7 cellular contexts compared by ENCODE assay signal in genomic region chr1:36156329-36157114, GRCh38. TPM values are rescaled to one million over a fixed set of nuclear protein-coding genes. Genes with fewer than 3 reads are reported as not detected.
DNase-seq lines count a peak whose midpoint lies in the region; ATAC-seq, FAIRE-seq and TF ChIP-seq lines count a peak whose summit lies in the region.

No MANE protein-coding gene starts in this region.

- FAIRE-seq in GM12891 (lab: Jason Lieb, UNC) = peak; percentile 69
- FAIRE-seq in RCC 7860 (lab: Jason Lieb, UNC) = no peak
- FAIRE-seq in frontal cortex (lab: Jason Lieb, UNC) = no peak

- H3K4me3 ChIP-seq in neural progenitor cell (peak overlapping the region; percentile 99), uterus (peak overlapping the region; percentile 63 to 99)

- peak overlapping the region; percentile 15 for H2AFZ ChIP-seq in neural progenitor cell (replicated peaks)

- peak overlapping the region; percentile 63 for H3K9ac ChIP-seq in neural progenitor cell

- H3K9me3 ChIP-seq in neural progenitor cell (ENCODE audit: low read depth) = no peaks in the 10 kb centered on the region
- H3K9me3 ChIP-seq in uterus = no peaks in the 10 kb centered on the region

- H3K27ac Mint-ChIP-seq in neural progenitor cell = peak overlapping the region; percentile 72

- H3K27me3 ChIP-seq in neural progenitor cell = peaks cover 15% of the 10 kb centered on the region
- no peaks in the 10 kb centered on the region for H3K27me3 ChIP-seq in uterus

- peaks cover 69% of the 10 kb centered on the region for H3F3A ChIP-seq in neural progenitor cell (ENCODE audit: low read depth)

- H3K4me1 ChIP-seq in neural progenitor cell (peaks cover 36% of the 10 kb centered on the region), uterus (peaks cover 5 to 45% of the 10 kb centered on the region in 2 donors)

- peaks cover 3% of the 10 kb centered on the region for H3K27me3 Mint-ChIP-seq in neural progenitor cell (ENCODE audit: insufficient read depth, low read depth)

- TF ChIP-seq POLR2A in GM12891 (IDR thresholded peaks at IDR 0.05; ENCODE audit: low read depth, low read length) = no peak
- TF ChIP-seq POLR2A in uterus (IDR thresholded peaks at IDR 0.05) = peak; percentile 10 to 13

- peak overlapping the region; percentile 95 for H3K27ac ChIP-seq in neural progenitor cell
- H3K27ac ChIP-seq in uterus = peak overlapping the region; percentile 100

- H3K4me3 Mint-ChIP-seq in neural progenitor cell = peak overlapping the region; percentile 94

- peak; percentile 10 for ATAC-seq in HG03439 (IDR thresholded peaks at IDR 0.05; ENCODE audit: unreplicated experiment)

- no peak for TF ChIP-seq CTCF in neural progenitor cell (IDR thresholded peaks at IDR 0.05)
- TF ChIP-seq CTCF in uterus (IDR thresholded peaks at IDR 0.05) = no peak

- peak overlapping the region; percentile 89 for H3K4me2 ChIP-seq in neural progenitor cell

- peak; percentile 64 for DNase-seq in GM12891 (ENCODE audit: insufficient read length, low spot score)
- DNase-seq in RCC 7860 (ENCODE audit: low spot score) = peak; percentile 26
- peak; percentile 58 for DNase-seq in activated gamma-delta T cell treated with Interleukin-2 at 50 U/mL for 16 hours
- DNase-seq in frontal cortex (ENCODE audit: low spot score in 2 of 2) = peak; percentile 58 to 68
- peak; percentile 95 for DNase-seq in neural progenitor cell (ENCODE audit: low spot score)
- peak; percentile 68 to 74 for DNase-seq in uterus

- H3K9me3 Mint-ChIP-seq in neural progenitor cell = no peaks in the 10 kb centered on the region

- peaks cover 66% of the 10 kb centered on the region for H3K4me1 Mint-ChIP-seq in neural progenitor cell

- H3K79me2 ChIP-seq in neural progenitor cell (ENCODE audit: low read depth) = peaks cover 49% of the 10 kb centered on the region

- H3K36me3 ChIP-seq in neural progenitor cell (no peaks in the 10 kb centered on the region), uterus (no peaks in the 10 kb centered on the region)

- intact Hi-C loops in uterus (cut with DNase I; ENCODE audit: low total_unique reads) = loop anchor here (10.0 kb wide), 1 partner anchor 128 kb away; no protein-coding TSS in a partner anchor

- peaks cover 16% of the 10 kb centered on the region for H3K36me3 Mint-ChIP-seq in neural progenitor cell

- peaks cover 46% of the 10 kb centered on the region for H4K20me1 ChIP-seq in neural progenitor cell (ENCODE audit: low read depth)

TF ChIP-seq in GM12891, 5 proteins besides CTCF, POLR2A, EP300 and RAD21:
- TF ChIP-seq TAF1 (IDR thresholded peaks at IDR 0.05; ENCODE audit: low read depth, low read length) (no peak), PAX5 (IDR thresholded peaks at IDR 0.05; ENCODE audit: insufficient read depth, low read length, severe bottlenecking) (no peak), POLR2AphosphoS5 (IDR thresholded peaks at IDR 0.05; ENCODE audit: low read depth, low read length) (no peak; the same call in 1 of the 2 replicates)

RNA-seq across cellular contexts. Expression of gene MAP7D1, which starts 0.6 kb away (rescaled TPM):
- polyA plus RNA-seq in GM12891 (2012; ENCODE audit: low read depth, missing spikeins) = 37.9 TPM
- total RNA-seq in frontal cortex (70.1 TPM), neural progenitor cell (ENCODE audit: low replicate concordance) (35.0 and 81.1 TPM in 2 replicates), uterus (100 to 1,000 TPM in 1 of 4 donors, 10 to 100 TPM in 3; 53.5 to 115 (median 77.3) TPM)

RNA-seq across cellular contexts. Expression of gene TRAPPC3, which starts 7.2 kb away (rescaled TPM):
- 48.6 TPM for polyA plus RNA-seq in GM12891 (2012; ENCODE audit: low read depth, missing spikeins)
- total RNA-seq in frontal cortex (43.6 TPM), neural progenitor cell (ENCODE audit: low replicate concordance) (44.9 and 69.4 TPM in 2 replicates), uterus (10 to 100 TPM; 10.6 to 70.6 (median 38.1) TPM)

RNA-seq across cellular contexts. Expression of gene COL8A2, which starts 31.5 kb away (rescaled TPM):
- 0.01 TPM for polyA plus RNA-seq in GM12891 (2012; ENCODE audit: low read depth, missing spikeins)
- total RNA-seq in frontal cortex = 0.82 TPM
- 0.06 TPM in 1 of 2 replicates, not detected in the other for total RNA-seq in neural progenitor cell (ENCODE audit: low replicate concordance)
- total RNA-seq in uterus = 10 to 100 TPM in 1 of 4 donors, 1 to 10 TPM in 3; 1.2 to 16.6 (median 5.8) TPM

Comparison
In these comparisons a context has a peak if more than half of its experiments do, and no peak if none do; other contexts are left out.
1. Peak in every context shown above with its lines: DNase-seq, ATAC-seq, H3K4me3 ChIP-seq and H3K27ac ChIP-seq.
2. DNase-seq: peak in every context shown above with its lines; median percentile 95 in neural progenitor cell; 71 in uterus; 64 in GM12891; 63 in frontal cortex; 58 in activated gamma-delta T cell treated with Interleukin-2 at 50 U/mL for 16 hours; 26 in RCC 7860.